Comparison of ENCODE assay signal across 10 cellular contexts in the genomic region with DNA sequence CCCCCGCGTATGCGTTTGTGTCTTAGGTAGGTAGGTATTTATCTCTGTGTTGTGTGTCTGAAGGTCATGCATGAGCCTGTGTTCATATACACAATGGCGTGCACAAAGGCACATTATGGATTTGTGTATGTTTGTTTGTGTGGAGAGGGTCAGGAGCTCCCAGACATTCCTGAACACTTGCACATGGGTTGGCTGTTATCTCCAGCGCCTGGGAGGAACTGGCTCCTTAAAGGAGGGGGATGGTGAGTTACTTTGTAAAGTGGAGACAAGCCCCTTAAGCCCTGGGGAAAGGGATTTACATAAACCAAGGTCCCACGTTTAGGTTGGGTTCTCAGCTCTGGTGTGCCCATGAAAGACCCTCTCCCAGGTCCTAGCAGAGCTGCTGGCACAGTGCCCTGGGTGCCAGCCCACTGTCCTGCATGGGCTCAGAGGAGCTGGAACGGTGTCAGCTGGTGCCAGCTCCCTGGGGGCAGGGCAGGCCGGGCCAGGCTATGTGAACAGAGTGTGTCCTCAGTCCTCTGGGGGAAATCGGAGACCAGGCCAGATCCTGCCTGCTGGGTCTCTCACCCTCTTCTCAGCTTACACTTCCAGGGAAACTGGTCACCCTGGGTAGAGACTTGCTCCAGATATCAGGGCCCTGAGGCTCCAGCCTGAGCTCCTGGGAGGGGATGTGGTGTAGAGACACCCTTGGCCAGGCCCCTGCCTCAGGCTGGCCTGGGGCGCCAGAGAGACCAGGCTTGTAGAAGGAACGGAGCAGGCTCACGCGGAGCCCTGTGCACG. TPM values are rescaled to one million over a fixed set of nuclear protein-coding genes. Genes with fewer than 3 reads are reported as not detected.
DNase-seq lines count a peak whose midpoint lies in the region; ATAC-seq, FAIRE-seq and TF ChIP-seq lines count a peak whose summit lies in the region.
"Had no signal": no experiment of that assay in that cellular context is flagged by ENCODE, and none has a peak within 500 bp of the region (broad histone marks: within the 10 kb centered on the region; RNA-seq: fewer than 3 reads in every experiment).

No MANE protein-coding gene starts in this region.

- no peaks in the 10 kb centered on the region for H4K20me1 ChIP-seq in BLaER1

- DNase-seq in SK-N-MC (ENCODE audit: low read depth, low spot score): no peak
- peak; percentile 62 to 74 for DNase-seq in foreskin fibroblast
- peak in 3 of 5 donors; percentile 61 to 63 (median 62) for DNase-seq in ovary
- no peak for DNase-seq in RCC 7860 (ENCODE audit: low spot score)
- DNase-seq in NCI-H345 (lab: John Stamatoyannopoulos, UW): no peak
- DNase-seq: COR-L47, GOT3 had no signal

- H3K9me3 ChIP-seq in BLaER1 (no peaks in the 10 kb centered on the region), SK-N-MC (ENCODE audit: low read depth, low read length) (no peaks in the 10 kb centered on the region), ovary (no peaks in the 10 kb centered on the region)

- peaks cover 54% of the 10 kb centered on the region for H3K4me1 ChIP-seq in BLaER1
- H3K4me1 ChIP-seq in ovary (ENCODE audit: insufficient read depth): peaks cover 17% of the 10 kb centered on the region

- 13 to 23% (median 21%) methylated on average over 14 of the region's 14 CpGs for WGBS in ovary, 3 donors

- H3K27ac ChIP-seq in BLaER1 (peak overlapping the region; percentile 71), SK-N-MC (peak overlapping the region; percentile 73), ovary (peak overlapping the region; percentile 19 to 72)

- ATAC-seq in GM21723 (IDR thresholded peaks at IDR 0.05; ENCODE audit: unreplicated experiment) (no peak), GM18867 (IDR thresholded peaks at IDR 0.05; ENCODE audit: unreplicated experiment) (no peak)

- peak overlapping the region; percentile 80 for H3K4me2 ChIP-seq in BLaER1

- H3K9ac ChIP-seq in BLaER1 (peak overlapping the region; percentile 50; the same call in 1 of the 2 replicates), SK-N-MC (ENCODE audit: insufficient read length) (no peak overlapping the region)

- TF ChIP-seq EP300 in ovary (IDR thresholded peaks at IDR 0.05): no peak

- FAIRE-seq in RCC 7860 (lab: Jason Lieb, UNC): no peak

- no peaks in the 10 kb centered on the region for H3K27me3 ChIP-seq in BLaER1
- H3K27me3 ChIP-seq in ovary: no peaks in the 10 kb centered on the region

- H3K36me3 ChIP-seq in BLaER1: no peaks in the 10 kb centered on the region
- H3K36me3 ChIP-seq in SK-N-MC (ENCODE audit: insufficient read depth, low read length): no peaks in the 10 kb centered on the region
- no peaks in the 10 kb centered on the region for H3K36me3 ChIP-seq in ovary

- no peak for TF ChIP-seq POLR2A in ovary (IDR thresholded peaks at IDR 0.05)

- no peak overlapping the region for H3K4me3 ChIP-seq in BLaER1
- peak overlapping the region; percentile 32; the same call in 1 of the 2 replicates for H3K4me3 ChIP-seq in SK-N-MC
- no peak overlapping the region for H3K4me3 ChIP-seq in foreskin fibroblast (ENCODE audit: low read depth in 1 of 2, low read length in 2 of 2)
- H3K4me3 ChIP-seq in ovary: no peak overlapping the region

- intact Hi-C loops in ovary (cut with DNase I): loop anchor here in 1 of 4 donors (10.0 kb wide), 1 partner anchor 298 kb away; no protein-coding TSS in a partner anchor

- TF ChIP-seq CTCF in foreskin fibroblast (IDR thresholded peaks at IDR 0.05; ENCODE audit: low read depth, low read length) (no peak), ovary (IDR thresholded peaks at IDR 0.05) (no peak)

RNA-seq across cellular contexts. Expression of gene SNX33, which starts 25.1 kb away (rescaled TPM):
- total RNA-seq in ovary: 10 to 100 TPM; 16.0 to 37.3 (median 32.3) TPM
- polyA plus RNA-seq in ovary: 10 to 100 TPM; 23.4 to 28.3 TPM

RNA-seq across cellular contexts. Expression of gene IMP3, which starts 32.8 kb away (rescaled TPM):
- total RNA-seq in ovary: 100 to 1,000 TPM in 2 of 7 donors, 10 to 100 TPM in 5; 45.1 to 106 (median 59.6) TPM
- polyA plus RNA-seq in ovary: 10 to 100 TPM; 47.1 to 51.6 TPM

RNA-seq across cellular contexts. Expression of gene CSPG4, which starts 39.8 kb away (rescaled TPM):
- total RNA-seq in ovary: 10 to 100 TPM in 2 of 7 donors, 1 to 10 TPM in 5; 4.2 to 30.0 (median 5.2) TPM
- polyA plus RNA-seq in ovary: 1 to 10 TPM; 3.3 to 7.8 TPM

RNA-seq across cellular contexts. Expression of gene SNUPN, which starts 47.3 kb away (rescaled TPM):
- total RNA-seq in ovary: 10 to 100 TPM; 20.4 to 34.5 (median 27.5) TPM
- 10 to 100 TPM; 29.2 to 35.3 TPM for polyA plus RNA-seq in ovary

Comparison
In these comparisons a context has a peak if more than half of its experiments do, and no peak if none do; other contexts are left out.
1. DNase-seq: peak in foreskin fibroblast (2 of 2) and ovary (3 of 5); none in SK-N-MC (single experiment), RCC 7860 (single experiment) and NCI-H345 (single experiment).
2. Peak in every context shown above with its lines, with median percentiles within 50 percentile points of each other: H3K27ac ChIP-seq.